9 cellular contexts compared by ENCODE assay signal in genomic region chr3:195624603-195625568, GRCh38. TPM values are rescaled to one million over a fixed set of nuclear protein-coding genes. Genes with fewer than 3 reads are reported as not detected.
A peak's percentile ranks its signal among the peaks of the same experiment; 100 is the strongest.
DNase-seq lines count a peak whose midpoint lies in the region; ATAC-seq and TF ChIP-seq lines count a peak whose summit lies in the region.
"Not testable (repeated sequence)": the region's sequence is repeated elsewhere in the genome, so short reads cannot be mapped to it uniquely, and the experiment has no call there.
"Had no signal": no experiment of that assay in that cellular context is flagged by ENCODE, and none has a peak within 500 bp of the region (broad histone marks: within the 10 kb centered on the region; RNA-seq: fewer than 3 reads in every experiment).

No MANE protein-coding gene starts in this region.

- not testable (repeated sequence) for TF ChIP-seq CTCF in KMS-11 (conservative IDR thresholded peaks at IDR 0.05; ENCODE audit: low read depth, low read length); dorsolateral prefrontal cortex (IDR thresholded peaks at IDR 0.05 in 54 of 56, conservative IDR thresholded peaks at IDR 0.05 in 2 of 56; ENCODE audit: low read depth in 1 of 56, partially characterized antibody in 56 of 56)
- TF ChIP-seq CTCF in upper lobe of left lung (IDR thresholded peaks at IDR 0.05) = peak in 1 of 6 experiments; percentile 5

- H3K9ac ChIP-seq in KMS-11 = peak overlapping the region; percentile 35; the same call in 1 of the 2 replicates

- TF ChIP-seq POLR2A in upper lobe of left lung (IDR thresholded peaks at IDR 0.05) = not testable (repeated sequence)

- H3K4me3 ChIP-seq in KMS-11 (IDR thresholded peaks at IDR 0.05; ENCODE audit: insufficient read depth, low read depth, low read length) = not testable (repeated sequence)
- H3K4me3 ChIP-seq in dorsolateral prefrontal cortex (peak overlapping the region in 38 of 59 donors; percentile 4 to 60 (median 38)), upper lobe of left lung (peak overlapping the region in 1 of 4 donors; percentile 27)

- H3K27me3 ChIP-seq in KMS-11 (ENCODE audit: insufficient read depth, low read depth); dorsolateral prefrontal cortex; upper lobe of left lung: not testable (repeated sequence)

- peak; percentile 82 for DNase-seq in activated CD8-positive, alpha-beta memory T cell treated with anti-CD3 and anti-CD28 coated beads for 24 hours
- not testable (repeated sequence) for DNase-seq in dorsolateral prefrontal cortex
- DNase-seq in mesenteric fat pad (ENCODE audit: low spot score) (peak; percentile 43), upper lobe of left lung (peak in 1 of 2 donors; percentile 59)

- ATAC-seq in GM18868 (IDR thresholded peaks at IDR 0.05; ENCODE audit: unreplicated experiment) (peak; percentile 88), GM21619 (IDR thresholded peaks at IDR 0.05; ENCODE audit: unreplicated experiment) (peak; percentile 77), HG03025 (IDR thresholded peaks at IDR 0.05; ENCODE audit: low FRiP score, unreplicated experiment) (peak; percentile 73), upper lobe of left lung (ENCODE audit: low FRiP score in 2 of 2) (peak; percentile 83 to 92)

- not testable (repeated sequence) for H3K4me1 ChIP-seq in KMS-11 (ENCODE audit: low read depth, poor library complexity, severe bottlenecking); upper lobe of left lung

- 27 to 32% methylated on average over 5 to 13 of the region's 62 CpGs for WGBS in upper lobe of left lung, 2 donors

- H3K36me3 ChIP-seq in KMS-11 (ENCODE audit: insufficient read depth); upper lobe of left lung: not testable (repeated sequence)

- peak overlapping the region; percentile 36; the same call in 1 of the 2 replicates for H3K4me2 ChIP-seq in KMS-11

- TF ChIP-seq EP300 in upper lobe of left lung (IDR thresholded peaks at IDR 0.05) = not testable (repeated sequence)

- H3K27ac ChIP-seq in KMS-11, dorsolateral prefrontal cortex, upper lobe of left lung: not testable (repeated sequence)

- intact Hi-C loops in dorsolateral prefrontal cortex (cut with DNase I) = not testable (repeated sequence)

- H3K79me2 ChIP-seq in KMS-11 (ENCODE audit: insufficient read depth, low read depth) = not testable (repeated sequence)

- H4K20me1 ChIP-seq in KMS-11 (ENCODE audit: insufficient read depth) = not testable (repeated sequence)

- peak overlapping the region; percentile 71; the same call in 1 of the 2 replicates for H2AFZ ChIP-seq in KMS-11 (ENCODE audit: low read depth)

- not testable (repeated sequence) for H3K9me3 ChIP-seq in upper lobe of left lung

RNA-seq across cellular contexts. Expression of gene APOD, which starts 41.1 kb away (rescaled TPM):
- total RNA-seq in dorsolateral prefrontal cortex (1,000 to 10,000 TPM in 1 of 120 experiments, 100 to 1,000 TPM in 119; 145 to 1,164 (median 402) TPM), mesenteric fat pad (362 TPM), upper lobe of left lung (100 to 1,000 TPM in 2 of 6 donors, 10 to 100 TPM in 4; 29.7 to 120 (median 67.4) TPM)
- total RNA-seq: activated CD8-positive, alpha-beta memory T cell treated with anti-CD3 and anti-CD28 coated beads for 36 hours had no signal
